ENCODE assay signal across 16 cellular contexts in the genomic region with DNA sequence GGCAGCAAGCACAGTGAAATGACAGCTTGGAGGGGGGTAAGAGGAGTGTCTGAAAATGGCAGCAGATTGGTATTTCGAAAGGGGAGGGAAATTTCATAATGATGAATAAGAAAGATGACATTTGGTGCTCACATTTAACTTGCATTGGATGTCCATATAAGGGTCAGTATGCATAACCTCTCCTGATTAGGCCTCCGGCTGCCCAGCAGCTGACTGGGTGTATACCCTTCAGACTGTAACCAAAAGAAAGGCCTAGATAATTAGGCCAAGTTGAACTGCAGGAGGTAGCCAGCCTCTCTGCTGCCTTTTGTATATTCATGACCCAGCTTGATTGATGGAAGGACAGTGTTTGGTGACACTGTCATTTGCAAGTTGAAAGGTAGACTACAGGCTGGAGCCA.
DNase-seq lines count a peak whose midpoint lies in the region; ATAC-seq and TF ChIP-seq lines count a peak whose summit lies in the region.
"Had no signal": no experiment of that assay in that cellular context is flagged by ENCODE, and none has a peak within 500 bp of the region (broad histone marks: within the 10 kb centered on the region; RNA-seq: fewer than 3 reads in every experiment).

No MANE protein-coding gene starts in this region.

- H3K4me3 ChIP-seq in stomach smooth muscle (ENCODE audit: low read length in 2 of 2) (no peak overlapping the region), left lung (no peak overlapping the region)
- H3K4me3 ChIP-seq: A549, SJCRH30, spleen had no signal

- H3K27me3 ChIP-seq in stomach smooth muscle (ENCODE audit: control insufficient read depth in 1 of 2, insufficient read depth in 2 of 2, low read length in 2 of 2) (no peaks in the 10 kb centered on the region), left lung (no peaks in the 10 kb centered on the region)
- H3K27me3 ChIP-seq: SJCRH30, spleen had no signal

- peaks cover 11% of the 10 kb centered on the region for H3K36me3 Mint-ChIP-seq in brain

- intact Hi-C loops in left lung (cut with DNase I), result no loop called here

- H3K36me3 ChIP-seq in stomach smooth muscle (ENCODE audit: control insufficient read depth in 2 of 2, insufficient read depth in 2 of 2, low read length in 2 of 2) (no peaks in the 10 kb centered on the region), left lung (no peaks in the 10 kb centered on the region)
- H3K36me3 ChIP-seq: SJCRH30, spleen had no signal

- H3K9me3 ChIP-seq in stomach smooth muscle (ENCODE audit: control insufficient read depth in 2 of 2, low read length in 2 of 2) (no peaks in the 10 kb centered on the region), left lung (no peaks in the 10 kb centered on the region)
- H3K9me3 ChIP-seq: A549, SJCRH30, spleen had no signal

- peak overlapping the region; percentile 42 to 75 (median 63) for H3K27ac Mint-ChIP-seq in brain
- H3K27ac Mint-ChIP-seq: activated B cell treated with CpG ODN at 0.5 μM for 24 hours, type B pancreatic cell had no signal

- H3K27ac ChIP-seq in stomach smooth muscle (ENCODE audit: low read length) (peak overlapping the region; percentile 18), left lung (no peak overlapping the region)
- H3K27ac ChIP-seq: A549, SJCRH30, spleen had no signal

- H3K4me1 ChIP-seq in stomach smooth muscle (ENCODE audit: control insufficient read depth, insufficient read depth, low read length), result peaks cover 5% of the 10 kb centered on the region
- no peaks in the 10 kb centered on the region for H3K4me1 ChIP-seq in left lung
- H3K4me1 ChIP-seq: A549, SJCRH30, spleen had no signal

- peaks cover 0 to 4% (median 0%) of the 10 kb centered on the region in 5 experiments for H3K9me3 Mint-ChIP-seq in brain
- H3K9me3 Mint-ChIP-seq: activated B cell treated with CpG ODN at 0.5 μM for 24 hours, neural crest cell had no signal

- H3K27me3 Mint-ChIP-seq in brain, result no peaks in the 10 kb centered on the region
- H3K27me3 Mint-ChIP-seq: activated B cell treated with CpG ODN at 0.5 μM for 24 hours, type B pancreatic cell had no signal

- TF ChIP-seq CTCF in brain (conservative IDR thresholded peaks at IDR 0.05), result no peak
- TF ChIP-seq CTCF in left lung (IDR thresholded peaks at IDR 0.05), result no peak

- peak overlapping the region; percentile 3 to 42 (median 41) for H3K4me3 Mint-ChIP-seq in brain
- H3K4me3 Mint-ChIP-seq: activated B cell treated with CpG ODN at 0.5 μM for 24 hours, neural crest cell, type B pancreatic cell had no signal

- H3K9ac ChIP-seq in stomach smooth muscle (ENCODE audit: low read length in 2 of 2), result no peak overlapping the region

- DNase-seq in NOMO-1 (lab: John Stamatoyannopoulos, UW; ENCODE audit: unreplicated experiment in 2 of 2) (peak; percentile 40 to 51), NOMO-1 treated with dmso at 0.1 percent for 144 hours (lab: John Stamatoyannopoulos, UW; ENCODE audit: unreplicated experiment) (no peak), NCI-H446 treated with DMSO at 0.1 percent for 48 hours (lab: John Stamatoyannopoulos, UW) (peak; percentile 30), left lung (no peak)
- DNase-seq in stimulated activated CD8-positive, alpha-beta memory T cell treated with anti-CD3 and anti-CD28 coated beads, Interleukin-4, amount 100 ng/mL, for 48 hours, result no peak
- DNase-seq: activated B cell treated with CpG ODN at 0.5 μM for 24 hours, DMS53, NCI-H2081 treated with DMSO at 0.1 percent for 48 hours, SJCRH30, spleen had no signal

- H3K4me1 Mint-ChIP-seq in brain, result peaks cover 54% of the 10 kb centered on the region

- ATAC-seq in left lung (no peak), HG03196 (IDR thresholded peaks at IDR 0.05; ENCODE audit: unreplicated experiment) (no peak)
- ATAC-seq: A549 had no signal

Comparison
In these comparisons a context has a peak if more than half of its experiments do, and no peak if none do; other contexts are left out.
1. DNase-seq: peak in NOMO-1 (2 of 2) and NCI-H446 treated with DMSO at 0.1 percent for 48 hours (single experiment); none in NOMO-1 treated with dmso at 0.1 percent for 144 hours (single experiment), stimulated activated CD8-positive, alpha-beta memory T cell treated with anti-CD3 and anti-CD28 coated beads, Interleukin-4, amount 100 ng/mL, for 48 hours (single experiment) and left lung (0 of 2).